Comparison of ENCODE assay signal across 1 cellular context in genomic region chr1:9835404-9835757, GRCh38.
TF ChIP-seq lines count a peak whose summit lies in the region.

No MANE protein-coding gene starts in this region.

TF ChIP-seq in IMR-90, 13 proteins besides CTCF, POLR2A, EP300 and RAD21:
- TF ChIP-seq CHD1 (IDR thresholded peaks at IDR 0.05; ENCODE audit: low read depth, low read length) (no peak), MXI1 (IDR thresholded peaks at IDR 0.05; ENCODE audit: borderline replicate concordance, low read depth, low read length) (no peak), SMC3 (IDR thresholded peaks at IDR 0.05; ENCODE audit: low read depth, low read length) (no peak), RFX5 (IDR thresholded peaks at IDR 0.05; ENCODE audit: low read depth, low read length) (no peak), CEBPB (IDR thresholded peaks at IDR 0.05; ENCODE audit: low read depth, low read length) (no peak), RCOR1 (IDR thresholded peaks at IDR 0.05; ENCODE audit: insufficient replicate concordance, low read length) (no peak), USF2 (IDR thresholded peaks at IDR 0.05; ENCODE audit: low read depth, low read length) (no peak), FOS (IDR thresholded peaks at IDR 0.05; ENCODE audit: low read depth, low read length) (no peak), ELK1 (IDR thresholded peaks at IDR 0.05; ENCODE audit: borderline replicate concordance, low read depth, low read length) (no peak), BHLHE40 (IDR thresholded peaks at IDR 0.05; ENCODE audit: low read depth, low read length) (no peak), NFE2L2 (IDR thresholded peaks at IDR 0.05; ENCODE audit: low read depth, low read length) (no peak), MAZ (IDR thresholded peaks at IDR 0.05; ENCODE audit: borderline replicate concordance, low read depth, low read length) (no peak), MAFK (IDR thresholded peaks at IDR 0.05; ENCODE audit: low read depth, low read length) (no peak)
TF ChIP-seq in IMR-90: peak in this region for 0.
